Comparison of ENCODE assay signal across 8 cellular contexts in genomic region chr17:81683208-81683583, GRCh38.
A peak's percentile ranks its signal among the peaks of the same experiment; 100 is the strongest.
DNase-seq lines count a peak whose midpoint lies in the region; ATAC-seq lines count a peak whose summit lies in the region.

No MANE protein-coding gene starts in this region.

- H3K4me3 ChIP-seq in iPS-20b (ENCODE audit: low read length) (peak overlapping the region; percentile 93), stomach smooth muscle (ENCODE audit: low read length in 2 of 2) (peak overlapping the region; percentile 82 to 92)

- H3K36me3 Mint-ChIP-seq in activated naive CD8-positive, alpha-beta T cell: peaks cover 2% of the 10 kb centered on the region

- H3K27ac Mint-ChIP-seq in activated naive CD8-positive, alpha-beta T cell: peak overlapping the region; percentile 75

- H3K9ac ChIP-seq in iPS-20b (ENCODE audit: low read depth, low read length): peak overlapping the region; percentile 92; the same call in 1 of the 2 replicates
- peak overlapping the region; percentile 82 to 83 for H3K9ac ChIP-seq in stomach smooth muscle (ENCODE audit: low read length in 2 of 2)

- peak; percentile 9 for ATAC-seq in HG03097 (IDR thresholded peaks at IDR 0.05; ENCODE audit: low FRiP score, unreplicated experiment)

- H3K27me3 Mint-ChIP-seq in activated naive CD8-positive, alpha-beta T cell: no peaks in the 10 kb centered on the region

- H3K9me3 ChIP-seq in iPS-20b (ENCODE audit: insufficient read depth, low read depth, low read length) (no peaks in the 10 kb centered on the region), stomach smooth muscle (ENCODE audit: control insufficient read depth in 2 of 2, low read length in 2 of 2) (no peaks in the 10 kb centered on the region)

- H3K36me3 ChIP-seq in iPS-20b (ENCODE audit: insufficient read depth, low read depth, low read length) (peaks cover 26% of the 10 kb centered on the region), stomach smooth muscle (ENCODE audit: control insufficient read depth in 2 of 2, insufficient read depth in 2 of 2, low read length in 2 of 2) (peaks cover 5 to 14% of the 10 kb centered on the region in 2 donors)

- H3K27ac ChIP-seq in iPS-20b (ENCODE audit: low read length): no peak overlapping the region
- peak overlapping the region; percentile 55 for H3K27ac ChIP-seq in stomach smooth muscle (ENCODE audit: low read length)

- peaks cover 29% of the 10 kb centered on the region for H3K4me1 Mint-ChIP-seq in activated naive CD8-positive, alpha-beta T cell (ENCODE audit: low read depth)

- peak; percentile 57 for DNase-seq in NCI-H345 (lab: John Stamatoyannopoulos, UW)
- DNase-seq in NCI-H345 treated with DMSO at 0.1 percent for 48 hours (lab: John Stamatoyannopoulos, UW; ENCODE audit: unreplicated experiment): no peak
- no peak for DNase-seq in HCEC 1CT
- no peak for DNase-seq in NCI-H1105 treated with DMSO at 0.1 percent for 48 hours (lab: John Stamatoyannopoulos, UW)

- H3K9me3 Mint-ChIP-seq in activated naive CD8-positive, alpha-beta T cell (ENCODE audit: low read depth): no peaks in the 10 kb centered on the region

- H3K4me1 ChIP-seq in iPS-20b (ENCODE audit: insufficient read depth, low read length) (peaks cover 8% of the 10 kb centered on the region), stomach smooth muscle (ENCODE audit: control insufficient read depth, insufficient read depth, low read length) (peaks cover 26% of the 10 kb centered on the region)

- H3K27me3 ChIP-seq in iPS-20b (ENCODE audit: insufficient read depth, low read length) (no peaks in the 10 kb centered on the region), stomach smooth muscle (ENCODE audit: control insufficient read depth in 1 of 2, insufficient read depth in 2 of 2, low read length in 2 of 2) (no peaks in the 10 kb centered on the region)

- H3K4me3 Mint-ChIP-seq in activated naive CD8-positive, alpha-beta T cell: peak overlapping the region; percentile 92
